In the genomic region with DNA sequence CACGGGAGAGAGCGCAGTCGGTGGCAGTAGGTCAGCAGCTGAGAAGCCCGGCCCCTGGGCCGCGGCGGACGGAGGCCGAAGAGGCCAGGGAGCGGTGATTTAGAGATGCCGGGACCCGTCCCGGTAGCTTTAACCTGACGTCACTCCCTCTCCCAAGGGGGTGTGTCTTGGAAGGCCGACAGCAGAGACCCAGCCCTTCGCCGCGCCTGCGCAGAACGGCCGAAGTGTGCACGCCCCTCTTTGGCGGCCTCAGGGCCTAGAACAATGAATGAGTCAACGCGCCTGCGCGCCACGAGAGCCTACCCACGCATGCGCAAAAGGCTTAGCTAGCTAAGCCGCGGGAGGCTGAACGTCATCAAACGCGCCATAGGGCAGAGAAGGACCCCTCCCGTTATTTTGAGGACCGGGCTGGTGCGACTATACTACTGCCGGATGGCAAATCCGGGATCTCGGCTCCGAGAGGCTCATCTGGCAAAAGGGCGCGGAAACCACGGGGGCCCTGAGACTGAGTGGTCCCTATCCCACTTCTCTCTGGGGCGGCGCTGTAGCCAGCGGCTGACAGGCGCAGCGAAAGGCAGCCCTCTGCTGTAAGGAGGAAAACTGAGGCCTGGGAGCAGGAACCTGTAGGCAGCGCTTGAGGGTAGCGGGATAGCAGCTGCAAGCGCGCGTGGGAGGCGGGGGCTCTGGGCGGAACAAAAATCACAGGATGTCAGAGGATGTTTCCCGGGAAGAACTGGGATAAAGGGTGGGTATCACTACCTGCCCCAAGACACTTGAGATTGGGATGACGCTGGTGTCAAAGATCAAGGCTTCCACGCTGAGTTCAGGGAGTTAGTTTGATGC, we compare ENCODE assay signal across 8 cellular contexts. TPM values are rescaled to one million over a fixed set of nuclear protein-coding genes. Genes with fewer than 3 reads are reported as not detected.
DNase-seq lines count a peak whose midpoint lies in the region; ATAC-seq and TF ChIP-seq lines count a peak whose summit lies in the region.

A gene with protein sequence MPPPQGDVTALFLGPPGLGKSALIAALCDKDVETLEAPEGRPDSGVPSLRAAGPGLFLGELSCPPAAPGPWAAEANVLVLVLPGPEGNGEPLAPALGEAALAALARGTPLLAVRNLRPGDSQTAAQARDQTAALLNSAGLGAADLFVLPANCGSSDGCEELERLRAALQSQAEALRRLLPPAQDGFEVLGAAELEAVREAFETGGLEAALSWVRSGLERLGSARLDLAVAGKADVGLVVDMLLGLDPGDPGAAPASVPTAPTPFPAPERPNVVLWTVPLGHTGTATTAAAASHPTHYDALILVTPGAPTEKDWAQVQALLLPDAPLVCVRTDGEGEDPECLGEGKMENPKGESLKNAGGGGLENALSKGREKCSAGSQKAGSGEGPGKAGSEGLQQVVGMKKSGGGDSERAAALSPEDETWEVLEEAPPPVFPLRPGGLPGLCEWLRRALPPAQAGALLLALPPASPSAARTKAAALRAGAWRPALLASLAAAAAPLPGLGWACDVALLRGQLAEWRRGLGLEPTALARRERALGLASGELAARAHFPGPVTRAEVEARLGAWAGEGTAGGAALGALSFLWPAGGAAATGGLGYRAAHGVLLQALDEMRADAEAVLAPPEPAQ (minus strand): TSS at position 136 of the 843 bp plus-strand sequence. CDS start 796 bp downstream, outside the sequence.
A gene with protein sequence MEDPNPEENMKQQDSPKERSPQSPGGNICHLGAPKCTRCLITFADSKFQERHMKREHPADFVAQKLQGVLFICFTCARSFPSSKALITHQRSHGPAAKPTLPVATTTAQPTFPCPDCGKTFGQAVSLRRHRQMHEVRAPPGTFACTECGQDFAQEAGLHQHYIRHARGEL (plus strand): TSS at position 597 of the 843 bp plus-strand sequence. CDS start 514 bp downstream, outside the sequence.

- H3K79me2 ChIP-seq in SU-DHL-6 (ENCODE audit: insufficient read depth, low read length): peaks cover 15% of the 10 kb centered on the region
- H3K79me2 ChIP-seq in osteoblast (ENCODE audit: insufficient read depth, low read length): peaks cover 73% of the 10 kb centered on the region

- no peaks in the 10 kb centered on the region for H3K27me3 ChIP-seq in SU-DHL-6 (ENCODE audit: low read length)
- no peaks in the 10 kb centered on the region for H3K27me3 ChIP-seq in osteoblast (ENCODE audit: insufficient read depth, low read length)
- H3K27me3 ChIP-seq in thoracic aorta (replicated peaks; ENCODE audit: insufficient read depth): no peaks in the 10 kb centered on the region

- TF ChIP-seq POLR2A in GM10847 (IDR thresholded peaks at IDR 0.05; ENCODE audit: extremely low read depth, insufficient read length): peak; percentile 59

- no peaks in the 10 kb centered on the region for H3K9me3 Mint-ChIP-seq in activated naive CD8-positive, alpha-beta T cell treated with anti-CD3 and anti-CD28 coated beads, Interleukin-2, amount 10 ng/mL, durations not matched to agents 7 days and 5 days
- H3K9me3 Mint-ChIP-seq in glutamatergic neuron (ENCODE audit: unreplicated experiment): peaks cover 13% of the 10 kb centered on the region

- DNase-seq in NCI-H128 (lab: John Stamatoyannopoulos, UW; ENCODE audit: unreplicated experiment): peak; percentile 99
- DNase-seq in activated naive CD8-positive, alpha-beta T cell treated with anti-CD3 and anti-CD28 coated beads, Interleukin-2, amount 10 ng/mL, durations not matched to agents 7 days and 5 days: peak; percentile 100
- peak; percentile 100 for DNase-seq in glutamatergic neuron
- peak; percentile 99 for DNase-seq in osteoblast (ENCODE audit: insufficient read length, low spot score, missing footprints)
- peak; percentile 99 for DNase-seq in thoracic aorta (ENCODE audit: low spot score)

- H4K20me1 ChIP-seq in SU-DHL-6 (ENCODE audit: low read depth, low read length) (no peaks in the 10 kb centered on the region), osteoblast (ENCODE audit: insufficient read depth, low read length) (peaks cover 18% of the 10 kb centered on the region)

- H3K36me3 ChIP-seq in SU-DHL-6 (ENCODE audit: low read length) (no peaks in the 10 kb centered on the region), osteoblast (ENCODE audit: insufficient read depth, low read length) (peaks cover 39% of the 10 kb centered on the region), thoracic aorta (peaks cover 32% of the 10 kb centered on the region)

- H3K4me2 ChIP-seq in SU-DHL-6 (ENCODE audit: low read depth, low read length, poor library complexity, severe bottlenecking) (peak within 1 kb of the TSS; percentile 89), osteoblast (ENCODE audit: insufficient read depth, low read length) (peak within 1 kb of the TSS; percentile 96)

- H3K4me1 Mint-ChIP-seq in activated naive CD8-positive, alpha-beta T cell treated with anti-CD3 and anti-CD28 coated beads, Interleukin-2, amount 10 ng/mL, durations not matched to agents 7 days and 5 days: peaks cover 33% of the 10 kb centered on the region
- peaks cover 14% of the 10 kb centered on the region for H3K4me1 Mint-ChIP-seq in glutamatergic neuron (ENCODE audit: low read depth, unreplicated experiment)

- H3K9me2 ChIP-seq in SU-DHL-6 (replicated peaks; ENCODE audit: insufficient read depth, low read length): no peaks in the 10 kb centered on the region

- H3K4me3 ChIP-seq in SU-DHL-6 (ENCODE audit: insufficient read depth, low read length, poor library complexity, severe bottlenecking) (peak within 1 kb of the TSS; percentile 96), osteoblast (ENCODE audit: insufficient read depth, low read length) (peak within 1 kb of the TSS; percentile 85), thoracic aorta (peak within 1 kb of the TSS; percentile 82)

- POLR2A ChIA-PET in activated naive CD8-positive, alpha-beta T cell treated with anti-CD3 and anti-CD28 coated beads, Interleukin-2, amount 10 ng/mL, durations not matched to agents 7 days and 5 days (lab: Charles Lee): interaction anchor here (0.6 to 4.4 kb wide), 12 partner anchors 16 to 158 kb away, joined by 3 to 45 read pairs (median 8); a partner anchor contains a TSS

- H2AFZ ChIP-seq in SU-DHL-6 (ENCODE audit: low read depth, low read length, severe bottlenecking) (peak within 1 kb of the TSS; percentile 88), osteoblast (ENCODE audit: low read length) (peak within 1 kb of the TSS; percentile 92)

- peaks cover 26% of the 10 kb centered on the region for H3K4me1 ChIP-seq in osteoblast (ENCODE audit: insufficient read depth, low read length)
- peaks cover 22 to 43% of the 10 kb centered on the region in 2 donors for H3K4me1 ChIP-seq in thoracic aorta (ENCODE audit: control insufficient read depth in 1 of 2, low read depth in 2 of 2)

- TF ChIP-seq CTCF in SU-DHL-6 (IDR thresholded peaks at IDR 0.05; ENCODE audit: insufficient read depth, low read length, poor library complexity, severe bottlenecking) (no peak), glutamatergic neuron (IDR thresholded peaks at IDR 0.05; ENCODE audit: partially characterized antibody, unreplicated experiment) (no peak), osteoblast (IDR thresholded peaks at IDR 0.05; ENCODE audit: extremely low read depth, low read depth, low read length) (no peak), thoracic aorta (IDR thresholded peaks at IDR 0.05) (no peak)

- H3K27me3 Mint-ChIP-seq in activated naive CD8-positive, alpha-beta T cell treated with anti-CD3 and anti-CD28 coated beads, Interleukin-2, amount 10 ng/mL, durations not matched to agents 7 days and 5 days: no peaks in the 10 kb centered on the region
- peaks cover 7% of the 10 kb centered on the region for H3K27me3 Mint-ChIP-seq in glutamatergic neuron (ENCODE audit: unreplicated experiment)

- ATAC-seq in HG02678 (IDR thresholded peaks at IDR 0.05; ENCODE audit: unreplicated experiment): peak; percentile 85
- ATAC-seq in activated naive CD8-positive, alpha-beta T cell treated with anti-CD3 and anti-CD28 coated beads, Interleukin-2, amount 10 ng/mL, durations not matched to agents 7 days and 5 days (ENCODE audit: low read depth): peak; percentile 86
- ATAC-seq in thoracic aorta (ENCODE audit: insufficient number of reproducible peaks, low FRiP score, low read depth): peak; percentile 94

- H3K9ac ChIP-seq in SU-DHL-6 (ENCODE audit: low read length): peak within 1 kb of the TSS; percentile 79

- H3K36me3 Mint-ChIP-seq in activated naive CD8-positive, alpha-beta T cell treated with anti-CD3 and anti-CD28 coated beads, Interleukin-2, amount 10 ng/mL, durations not matched to agents 7 days and 5 days: peaks cover 2% of the 10 kb centered on the region
- no peaks in the 10 kb centered on the region for H3K36me3 Mint-ChIP-seq in glutamatergic neuron (ENCODE audit: unreplicated experiment)

- H3K9me3 ChIP-seq in SU-DHL-6 (ENCODE audit: insufficient read depth, low read length) (no peaks in the 10 kb centered on the region), osteoblast (ENCODE audit: low read depth, low read length) (no peaks in the 10 kb centered on the region), thoracic aorta (no peaks in the 10 kb centered on the region)

- peak within 1 kb of the TSS; percentile 97 for H3K27ac Mint-ChIP-seq in activated naive CD8-positive, alpha-beta T cell treated with anti-CD3 and anti-CD28 coated beads, Interleukin-2, amount 10 ng/mL, durations not matched to agents 7 days and 5 days
- peak within 1 kb of the TSS; percentile 97 for H3K27ac Mint-ChIP-seq in glutamatergic neuron (ENCODE audit: unreplicated experiment)

- peak within 1 kb of the TSS; percentile 94 for H3K4me3 Mint-ChIP-seq in activated naive CD8-positive, alpha-beta T cell treated with anti-CD3 and anti-CD28 coated beads, Interleukin-2, amount 10 ng/mL, durations not matched to agents 7 days and 5 days
- H3K4me3 Mint-ChIP-seq in glutamatergic neuron (ENCODE audit: unreplicated experiment): peak within 1 kb of the TSS; percentile 97

- peak within 1 kb of the TSS; percentile 79 for H3K27ac ChIP-seq in SU-DHL-6 (ENCODE audit: low read depth, low read length)
- H3K27ac ChIP-seq in osteoblast (ENCODE audit: low read depth, low read length): peak within 1 kb of the TSS; percentile 99
- peak within 1 kb of the TSS; percentile 97 to 98 for H3K27ac ChIP-seq in thoracic aorta

- H3F3A ChIP-seq in SU-DHL-6 (ENCODE audit: insufficient read depth): peaks cover 3% of the 10 kb centered on the region; the same call in 1 of the 2 replicates

RNA-seq across cellular contexts. Expression of the first gene that starts in this region (rescaled TPM):
- total RNA-seq in activated naive CD8-positive, alpha-beta T cell treated with anti-CD3 and anti-CD28 coated beads, Interleukin-2, amount 10 ng/mL, durations not matched to agents 7 days and 5 days: 10 to 100 TPM; 12.4 to 13.9 TPM
- total RNA-seq in glutamatergic neuron (ENCODE audit: unreplicated experiment) (184 TPM), osteoblast (18.9 and 23.2 TPM in 2 replicates), thoracic aorta (10 to 100 TPM; 24.4 to 37.2 TPM)

RNA-seq across cellular contexts. Expression of the second gene that starts in this region (rescaled TPM):
- 10 to 100 TPM; 15.3 to 17.8 TPM for total RNA-seq in activated naive CD8-positive, alpha-beta T cell treated with anti-CD3 and anti-CD28 coated beads, Interleukin-2, amount 10 ng/mL, durations not matched to agents 7 days and 5 days
- total RNA-seq in glutamatergic neuron (ENCODE audit: unreplicated experiment) (15.0 TPM), osteoblast (7.4 and 9.4 TPM in 2 replicates), thoracic aorta (10 to 100 TPM in 1 of 2 donors, 1 to 10 TPM in 1; 4.6 to 20.2 TPM)

Comparison
In these comparisons a context has a peak if more than half of its experiments do, and no peak if none do; other contexts are left out.
1. Peak in every context shown above with its lines: DNase-seq, ATAC-seq, H3K4me3 ChIP-seq and H3K27ac ChIP-seq.